ENCODE assay signal across 1 cellular context in genomic region chr6:98845201-98846020, GRCh38.
TF ChIP-seq lines count a peak whose summit lies in the region.

No MANE protein-coding gene starts in this region.

TF ChIP-seq in GM12878, 131 proteins besides CTCF, POLR2A, EP300 and RAD21 (continued from another document):
- TF ChIP-seq CEBPZ (IDR thresholded peaks at IDR 0.05; ENCODE audit: low read depth, low read length) (no peak), RUNX3 (IDR thresholded peaks at IDR 0.05; ENCODE audit: low read length) (no peak), YY1 (IDR thresholded peaks at IDR 0.05; ENCODE audit: low read depth, low read length) (0 out of 2 replicates have a peak, but pooled peaks have one; percentile 28), BACH1 (IDR thresholded peaks at IDR 0.05; ENCODE audit: borderline replicate concordance) (no peak), MYB (IDR thresholded peaks at IDR 0.05; ENCODE audit: borderline replicate concordance, low read depth, low read length) (no peak)
TF ChIP-seq in GM12878: peak in this region for 4.
